15 cellular contexts compared by ENCODE assay signal in genomic region chr17:63480826-63481487, GRCh38. TPM values are rescaled to one million over a fixed set of nuclear protein-coding genes. Genes with fewer than 3 reads are reported as not detected.
DNase-seq lines count a peak whose midpoint lies in the region; FAIRE-seq and TF ChIP-seq lines count a peak whose summit lies in the region.
"Had no signal": no experiment of that assay in that cellular context is flagged by ENCODE, and none has a peak within 500 bp of the region (broad histone marks: within the 10 kb centered on the region; RNA-seq: fewer than 3 reads in every experiment).

No MANE protein-coding gene starts in this region.

- no peak for TF ChIP-seq POLR2A in spleen (IDR thresholded peaks at IDR 0.05)

- no peaks in the 10 kb centered on the region for H3K9me3 ChIP-seq in spleen

- no peak for TF ChIP-seq CTCF in spleen (IDR thresholded peaks at IDR 0.05 in 8 of 11, conservative IDR thresholded peaks at IDR 0.05 in 3 of 11)
- no peak for TF ChIP-seq CTCF in D721Med (IDR thresholded peaks at IDR 0.05; ENCODE audit: insufficient read depth, missing control alignments)

- H3K4me1 ChIP-seq in spleen: peaks cover 7 to 35% (median 31%) of the 10 kb centered on the region in 6 donors

- peaks cover 0 to 72% (median 28%) of the 10 kb centered on the region in 7 donors for H3K27me3 ChIP-seq in spleen (replicated peaks in 1 of 7)

- H3K36me3 ChIP-seq in spleen: no peaks in the 10 kb centered on the region

- intact Hi-C loops in spleen (cut with DNase I; ENCODE audit: low total_unique reads): no loop called here

- WGBS in spleen, 5 donors: 57 to 81% (median 73%) methylated on average over 6 to 11 of the region's 11 CpGs

- no peak overlapping the region for H3K4me3 ChIP-seq in spleen

- DNase-seq in NCI-H748 (lab: John Stamatoyannopoulos, UW; ENCODE audit: unreplicated experiment) (peak; percentile 48), NCI-H748 treated with DMSO at 0.1 percent for 48 hours (lab: John Stamatoyannopoulos, UW) (no peak), NCI-H1694 treated with DMSO at 0.1 percent for 48 hours (lab: John Stamatoyannopoulos, UW) (peak; percentile 99), NCI-H524 (lab: John Stamatoyannopoulos, UW) (peak; percentile 98 to 99), spleen (peak; percentile 57), D721Med (ENCODE audit: insufficient read length, low spot score) (no peak), NCI-H1930 (lab: John Stamatoyannopoulos, UW) (no peak), AG08396 (ENCODE audit: low spot score) (no peak)
- DNase-seq: 8988T; CD8-positive, alpha-beta T cell; natural killer cell; T-helper 9 cell had no signal

- no peak for FAIRE-seq in D721Med (lab: Jason Lieb, UNC)
- FAIRE-seq: frontal cortex, GM19239 had no signal

- no peak overlapping the region for H3K27ac ChIP-seq in spleen

RNA-seq across cellular contexts. Expression of gene ACE, which starts 4.1 kb away (rescaled TPM):
- total RNA-seq in spleen: 10 to 100 TPM in 4 of 7 donors, 1 to 10 TPM in 3; 6.1 to 17.3 (median 10.1) TPM
- 1 to 10 TPM in 2 of 3 donors, under 1 TPM in 1; 0.61 to 5.1 (median 1.3) TPM for polyA plus RNA-seq in spleen

RNA-seq across cellular contexts. Expression of gene CYB561, which starts 34.9 kb away (rescaled TPM):
- 10 to 100 TPM; 10.1 to 36.4 (median 13.6) TPM for total RNA-seq in spleen
- polyA plus RNA-seq in spleen: 1 to 10 TPM; 2.6 to 6.6 (median 4.0) TPM

RNA-seq across cellular contexts. Expression of gene KCNH6, which starts 42.2 kb away (rescaled TPM):
- total RNA-seq in spleen: not detected
- not detected for polyA plus RNA-seq in spleen
- total RNA-seq: activated T-helper 1 cell treated with anti-CD3 and anti-CD28 coated beads, Interleukin-12 subunit alpha, Interleukin-12 subunit beta, Interleukin-2, Interleukin-4 antibody, amounts not matched to agents 30 ng/mL and 10 ng/mL and 1 ng/mL, durations not matched to agents 14 hours and 24 hours and 36 hours; CD8-positive, alpha-beta T cell; frontal cortex; natural killer cell had no signal

Comparison
In these comparisons a context has a peak if more than half of its experiments do, and no peak if none do; other contexts are left out.
1. DNase-seq: peak in NCI-H748 (single experiment), NCI-H1694 treated with DMSO at 0.1 percent for 48 hours (single experiment), NCI-H524 (2 of 2) and spleen (single experiment); none in NCI-H748 treated with DMSO at 0.1 percent for 48 hours (single experiment), D721Med (single experiment), NCI-H1930 (0 of 2) and AG08396 (single experiment).